In genomic region chrY:7240096-7240495, GRCh38 we compare ENCODE assay signal across 14 cellular contexts.
DNase-seq lines count a peak whose midpoint lies in the region; ATAC-seq lines count a peak whose summit lies in the region.
"Had no signal": no experiment of that assay in that cellular context is flagged by ENCODE, and none has a peak within 500 bp of the region (broad histone marks: within the 10 kb centered on the region; RNA-seq: fewer than 3 reads in every experiment).

No MANE protein-coding gene starts in this region.

- no peaks in the 10 kb centered on the region for H3K27me3 ChIP-seq in CD8-positive, alpha-beta memory T cell (ENCODE audit: insufficient read depth, low read length, poor library complexity, severe bottlenecking)
- H3K27me3 ChIP-seq: suprapubic skin had no signal

- H3K4me3 Mint-ChIP-seq in CD8-positive, alpha-beta memory T cell: peak overlapping the region in 2 of 7 donors; percentile 12 to 53
- H3K4me3 Mint-ChIP-seq in T-helper 1 cell treated with Interleukin-12 subunit alpha and Interleukin-12 subunit beta and Interleukin-4 antibody, amounts not matched to agents 30 μg/mL and 1 μg/mL, for 36 hours: peak overlapping the region; percentile 19
- H3K4me3 Mint-ChIP-seq in activated T-helper 1 cell treated with anti-CD3 and anti-CD28 coated beads, Interleukin-12 subunit alpha, Interleukin-12 subunit beta, Interleukin-2, Interleukin-4 antibody, amounts not matched to agents 30 ng/mL and 10 ng/mL and 1 ng/mL, durations not matched to agents 14 hours and 24 hours and 36 hours: peak overlapping the region; percentile 50
- H3K4me3 Mint-ChIP-seq in natural killer cell treated with Interleukin-12 subunit alpha and Interleukin-12 subunit beta and Interleukin-15 and Interleukin-18, amount 100 ng/mL, for 72 hours: peak overlapping the region; percentile 83
- H3K4me3 Mint-ChIP-seq: IgD-negative memory B cell had no signal

- no peaks in the 10 kb centered on the region for H3K36me3 Mint-ChIP-seq in CD8-positive, alpha-beta memory T cell
- peaks cover 14% of the 10 kb centered on the region for H3K36me3 Mint-ChIP-seq in T-helper 1 cell treated with Interleukin-12 subunit alpha and Interleukin-12 subunit beta and Interleukin-4 antibody, amounts not matched to agents 30 μg/mL and 1 μg/mL, for 36 hours (ENCODE audit: low read depth)
- peaks cover 4% of the 10 kb centered on the region for H3K36me3 Mint-ChIP-seq in activated T-helper 1 cell treated with anti-CD3 and anti-CD28 coated beads, Interleukin-12 subunit alpha, Interleukin-12 subunit beta, Interleukin-2, Interleukin-4 antibody, amounts not matched to agents 30 ng/mL and 10 ng/mL and 1 ng/mL, durations not matched to agents 14 hours and 24 hours and 36 hours (ENCODE audit: low read depth)
- H3K36me3 Mint-ChIP-seq in natural killer cell treated with Interleukin-12 subunit alpha and Interleukin-12 subunit beta and Interleukin-15 and Interleukin-18, amount 100 ng/mL, for 72 hours: peaks cover 11% of the 10 kb centered on the region
- H3K36me3 Mint-ChIP-seq: IgD-negative memory B cell had no signal

- peaks cover 26% of the 10 kb centered on the region for H3K4me1 ChIP-seq in CD8-positive, alpha-beta memory T cell (ENCODE audit: insufficient read depth, low read length)
- H3K4me1 ChIP-seq: HAP-1, suprapubic skin had no signal

- H3K4me1 Mint-ChIP-seq in CD8-positive, alpha-beta memory T cell: peaks cover 0 to 65% (median 0%) of the 10 kb centered on the region in 3 donors
- peaks cover 26% of the 10 kb centered on the region for H3K4me1 Mint-ChIP-seq in T-helper 1 cell treated with Interleukin-12 subunit alpha and Interleukin-12 subunit beta and Interleukin-4 antibody, amounts not matched to agents 30 μg/mL and 1 μg/mL, for 36 hours (ENCODE audit: low read depth)
- peaks cover 31% of the 10 kb centered on the region for H3K4me1 Mint-ChIP-seq in activated T-helper 1 cell treated with anti-CD3 and anti-CD28 coated beads, Interleukin-12 subunit alpha, Interleukin-12 subunit beta, Interleukin-2, Interleukin-4 antibody, amounts not matched to agents 30 ng/mL and 10 ng/mL and 1 ng/mL, durations not matched to agents 14 hours and 24 hours and 36 hours (ENCODE audit: low read depth)
- peaks cover 0 to 32% of the 10 kb centered on the region in 2 donors for H3K4me1 Mint-ChIP-seq in natural killer cell treated with Interleukin-12 subunit alpha and Interleukin-12 subunit beta and Interleukin-15 and Interleukin-18, amount 100 ng/mL, for 72 hours (ENCODE audit: low read depth in 2 of 2)
- H3K4me1 Mint-ChIP-seq: IgD-negative memory B cell had no signal

- intact Hi-C loops in activated T-helper 1 cell treated with anti-CD3 and anti-CD28 coated beads, Interleukin-12 subunit alpha, Interleukin-12 subunit beta, Interleukin-2, Interleukin-4 antibody, amounts not matched to agents 30 ng/mL and 10 ng/mL and 1 ng/mL, durations not matched to agents 14 hours and 24 hours and 36 hours (cut with micrococcal nuclease): loop anchor here (2.0 to 10.0 kb wide), 2 partner anchors 33 to 135 kb away; no protein-coding TSS in a partner anchor

- POLR2A ChIA-PET in CD8-positive, alpha-beta memory T cell (lab: Charles Lee): interaction anchor here (0.6 to 1.4 kb wide), 3 partner anchors 33 to 35 kb away, joined by 3 to 15 read pairs (median 4); no protein-coding TSS in a partner anchor

- peak overlapping the region; percentile 68 for H3K27ac ChIP-seq in CD8-positive, alpha-beta memory T cell (ENCODE audit: low read depth, low read length)
- H3K27ac ChIP-seq: suprapubic skin had no signal

- ATAC-seq in natural killer cell treated with Interleukin-12 subunit alpha and Interleukin-12 subunit beta and Interleukin-15 and Interleukin-18, amount 100 ng/mL, for 72 hours: peak in 1 of 2 donors; percentile 91

- peak overlapping the region; percentile 22 for H3K4me3 ChIP-seq in CD8-positive, alpha-beta memory T cell (ENCODE audit: low read length)
- H3K4me3 ChIP-seq: HAP-1, suprapubic skin had no signal

- H3K27ac Mint-ChIP-seq in CD8-positive, alpha-beta memory T cell: peak overlapping the region in 2 of 8 donors; percentile 79 to 82
- H3K27ac Mint-ChIP-seq in T-helper 1 cell treated with Interleukin-12 subunit alpha and Interleukin-12 subunit beta and Interleukin-4 antibody, amounts not matched to agents 30 μg/mL and 1 μg/mL, for 36 hours: peak overlapping the region; percentile 88
- peak overlapping the region; percentile 87 for H3K27ac Mint-ChIP-seq in activated T-helper 1 cell treated with anti-CD3 and anti-CD28 coated beads, Interleukin-12 subunit alpha, Interleukin-12 subunit beta, Interleukin-2, Interleukin-4 antibody, amounts not matched to agents 30 ng/mL and 10 ng/mL and 1 ng/mL, durations not matched to agents 14 hours and 24 hours and 36 hours
- H3K27ac Mint-ChIP-seq in natural killer cell treated with Interleukin-12 subunit alpha and Interleukin-12 subunit beta and Interleukin-15 and Interleukin-18, amount 100 ng/mL, for 72 hours: peak overlapping the region in 1 of 2 donors; percentile 86
- H3K27ac Mint-ChIP-seq: IgD-negative memory B cell had no signal

- H3K27me3 Mint-ChIP-seq in CD8-positive, alpha-beta memory T cell: no peaks in the 10 kb centered on the region
- H3K27me3 Mint-ChIP-seq in T-helper 1 cell treated with Interleukin-12 subunit alpha and Interleukin-12 subunit beta and Interleukin-4 antibody, amounts not matched to agents 30 μg/mL and 1 μg/mL, for 36 hours (ENCODE audit: low read depth): peaks cover 5% of the 10 kb centered on the region
- peaks cover 4% of the 10 kb centered on the region for H3K27me3 Mint-ChIP-seq in activated T-helper 1 cell treated with anti-CD3 and anti-CD28 coated beads, Interleukin-12 subunit alpha, Interleukin-12 subunit beta, Interleukin-2, Interleukin-4 antibody, amounts not matched to agents 30 ng/mL and 10 ng/mL and 1 ng/mL, durations not matched to agents 14 hours and 24 hours and 36 hours (ENCODE audit: insufficient read depth)
- no peaks in the 10 kb centered on the region for H3K27me3 Mint-ChIP-seq in natural killer cell treated with Interleukin-12 subunit alpha and Interleukin-12 subunit beta and Interleukin-15 and Interleukin-18, amount 100 ng/mL, for 72 hours
- H3K27me3 Mint-ChIP-seq: IgD-negative memory B cell had no signal

- no peaks in the 10 kb centered on the region for H3K9me3 ChIP-seq in CD8-positive, alpha-beta memory T cell (ENCODE audit: low read length)
- H3K9me3 ChIP-seq: HAP-1, suprapubic skin had no signal

- H3K9me3 Mint-ChIP-seq in CD8-positive, alpha-beta memory T cell: no peaks in the 10 kb centered on the region
- H3K9me3 Mint-ChIP-seq in T-helper 1 cell treated with Interleukin-12 subunit alpha and Interleukin-12 subunit beta and Interleukin-4 antibody, amounts not matched to agents 30 μg/mL and 1 μg/mL, for 36 hours: peaks cover 24% of the 10 kb centered on the region
- H3K9me3 Mint-ChIP-seq in activated T-helper 1 cell treated with anti-CD3 and anti-CD28 coated beads, Interleukin-12 subunit alpha, Interleukin-12 subunit beta, Interleukin-2, Interleukin-4 antibody, amounts not matched to agents 30 ng/mL and 10 ng/mL and 1 ng/mL, durations not matched to agents 14 hours and 24 hours and 36 hours: peaks cover 15% of the 10 kb centered on the region
- no peaks in the 10 kb centered on the region for H3K9me3 Mint-ChIP-seq in natural killer cell treated with Interleukin-12 subunit alpha and Interleukin-12 subunit beta and Interleukin-15 and Interleukin-18, amount 100 ng/mL, for 72 hours
- H3K9me3 Mint-ChIP-seq: IgD-negative memory B cell had no signal

- no peaks in the 10 kb centered on the region for H3K36me3 ChIP-seq in CD8-positive, alpha-beta memory T cell (ENCODE audit: insufficient read depth, low read length)
- H3K36me3 ChIP-seq: HAP-1, suprapubic skin had no signal

- CTCF ChIA-PET in CD8-positive, alpha-beta memory T cell (lab: Charles Lee): interaction anchor here (1.0 to 2.0 kb wide), 4 partner anchors 32 to 43 kb away, joined by 4 to 9 read pairs (median 5); no protein-coding TSS in a partner anchor

- peak in 3 of 5 donors; percentile 38 to 83 (median 49) for DNase-seq in CD8-positive, alpha-beta memory T cell
- DNase-seq in activated T-helper 1 cell treated with anti-CD3 and anti-CD28 coated beads, Interleukin-12 subunit alpha, Interleukin-12 subunit beta, Interleukin-2, Interleukin-4 antibody, amounts not matched to agents 30 ng/mL and 10 ng/mL and 1 ng/mL, durations not matched to agents 14 hours and 24 hours and 36 hours (ENCODE audit: low spot score): peak; percentile 56
- DNase-seq in natural killer cell treated with Interleukin-12 subunit alpha and Interleukin-12 subunit beta and Interleukin-15 and Interleukin-18, amount 100 ng/mL, for 72 hours (ENCODE audit: low spot score): no peak
- DNase-seq in NCI-H187 treated with DMSO at 0.1 percent for 48 hours (lab: John Stamatoyannopoulos, UW) (no peak), NCI-H2107 (lab: John Stamatoyannopoulos, UW) (no peak)
- no peak for DNase-seq in effector CD4-positive, alpha-beta T cell
- DNase-seq: C1 segment of cervical spinal cord, caudate nucleus, NCI-H1105 treated with DMSO at 0.1 percent for 48 hours, OCI-M1 had no signal

Comparison
In these comparisons a context has a peak if more than half of its experiments do, and no peak if none do; other contexts are left out.
1. DNase-seq: peak in CD8-positive, alpha-beta memory T cell (3 of 5) and activated T-helper 1 cell treated with anti-CD3 and anti-CD28 coated beads, Interleukin-12 subunit alpha, Interleukin-12 subunit beta, Interleukin-2, Interleukin-4 antibody, amounts not matched to agents 30 ng/mL and 10 ng/mL and 1 ng/mL, durations not matched to agents 14 hours and 24 hours and 36 hours (single experiment); none in natural killer cell treated with Interleukin-12 subunit alpha and Interleukin-12 subunit beta and Interleukin-15 and Interleukin-18, amount 100 ng/mL, for 72 hours (single experiment), NCI-H187 treated with DMSO at 0.1 percent for 48 hours (single experiment), effector CD4-positive, alpha-beta T cell (single experiment) and NCI-H2107 (single experiment).